1 cellular context compared by ENCODE assay signal in the genomic region with DNA sequence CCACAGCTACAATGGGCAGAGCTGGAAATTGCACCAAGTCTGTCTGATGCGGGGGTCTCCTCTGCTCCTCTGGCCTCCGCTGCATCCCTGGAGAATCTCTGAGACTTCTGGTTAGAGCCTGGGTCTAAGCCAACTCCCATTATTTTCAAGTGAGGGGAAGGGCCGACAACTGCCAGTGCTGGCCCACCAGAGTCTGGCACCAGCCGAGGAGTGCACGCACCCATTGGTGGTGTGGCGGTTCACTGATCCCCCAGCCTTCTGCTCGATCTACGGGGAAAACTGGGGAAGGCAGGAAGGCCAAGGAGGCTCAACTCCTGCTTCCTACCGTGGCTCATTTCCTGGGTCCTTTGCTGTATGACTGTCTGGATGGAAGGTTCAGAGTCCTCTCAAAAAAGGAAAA.
TF ChIP-seq lines count a peak whose summit lies in the region.

No MANE protein-coding gene starts in this region.

TF ChIP-seq in H1, 55 proteins besides CTCF, POLR2A, EP300 and RAD21 (continued from another document):
- TF ChIP-seq RNF2 (IDR thresholded peaks at IDR 0.05; ENCODE audit: borderline replicate concordance, low read depth, low read length, missing control alignments, poor library complexity, severe bottlenecking) (no peak), POLR2AphosphoS5 (IDR thresholded peaks at IDR 0.05; ENCODE audit: low read depth, low read length) (no peak), SP1 (IDR thresholded peaks at IDR 0.05; ENCODE audit: low read depth, low read length) (no peak), GTF2F1 (IDR thresholded peaks at IDR 0.05; ENCODE audit: borderline replicate concordance, low read depth, low read length) (no peak), SIRT6 (IDR thresholded peaks at IDR 0.05; ENCODE audit: low read length) (no peak), KDM1A (IDR thresholded peaks at IDR 0.05; ENCODE audit: borderline replicate concordance, low read length) (no peak), TBP (IDR thresholded peaks at IDR 0.05; ENCODE audit: low read depth, low read length) (no peak), SIX5 (IDR thresholded peaks at IDR 0.05; ENCODE audit: low read depth, low read length) (no peak), SP2 (IDR thresholded peaks at IDR 0.05; ENCODE audit: low read length) (no peak)
